ENCODE assay signal across 4 cellular contexts in genomic region chr5:54195701-54196100, GRCh38.
"Had no signal": no experiment of that assay in that cellular context is flagged by ENCODE, and none has a peak within 500 bp of the region (broad histone marks: within the 10 kb centered on the region; RNA-seq: fewer than 3 reads in every experiment).

No MANE protein-coding gene starts in this region.

- H2AFZ ChIP-seq: GM23338 had no signal

- H3K4me3 ChIP-seq: GM23338 had no signal

- ATAC-seq: GM23338 had no signal

- DNase-seq: H9, HCEC 1CT, KBM-7 had no signal

- H3K4me2 ChIP-seq: GM23338 had no signal
